Comparison of ENCODE assay signal across 8 cellular contexts in genomic region chr1:153976819-153977249, GRCh38. TPM values are rescaled to one million over a fixed set of nuclear protein-coding genes. Genes with fewer than 3 reads are reported as not detected.
A peak's percentile ranks its signal among the peaks of the same experiment; 100 is the strongest.
DNase-seq lines count a peak whose midpoint lies in the region; ATAC-seq and TF ChIP-seq lines count a peak whose summit lies in the region.

No MANE protein-coding gene starts in this region.

- no peak overlapping the region for H4K5ac ChIP-seq in mesendoderm (ENCODE audit: low read length)

- no peak overlapping the region for H2BK120ac ChIP-seq in mesendoderm (ENCODE audit: low read depth, low read length)

- TF ChIP-seq CTCF in 22Rv1 (IDR thresholded peaks at IDR 0.05): no peak
- no peak for TF ChIP-seq CTCF in HL-60 (IDR thresholded peaks at IDR 0.05; ENCODE audit: insufficient read depth, low read length)
- TF ChIP-seq CTCF in breast epithelium (IDR thresholded peaks at IDR 0.05): no peak

- peak overlapping the region; percentile 57 for H3K18ac ChIP-seq in mesendoderm (ENCODE audit: low read length)

- no peak overlapping the region for H3K23ac ChIP-seq in mesendoderm (ENCODE audit: low read length)

- peaks cover 11% of the 10 kb centered on the region for H3K79me2 ChIP-seq in mesendoderm (ENCODE audit: control insufficient read depth, insufficient read depth, low read length)

- H3K36me3 ChIP-seq in breast epithelium: no peaks in the 10 kb centered on the region
- peaks cover 9% of the 10 kb centered on the region for H3K36me3 ChIP-seq in mesendoderm (ENCODE audit: control insufficient read depth, insufficient read depth, low read length)

- no peak for ATAC-seq in HG03097 (IDR thresholded peaks at IDR 0.05; ENCODE audit: low FRiP score, unreplicated experiment)
- no peak for ATAC-seq in GM19328 (IDR thresholded peaks at IDR 0.05; ENCODE audit: unreplicated experiment)

- peak overlapping the region; percentile 55 for H3K4me2 ChIP-seq in mesendoderm (ENCODE audit: low read length)

- peak overlapping the region; percentile 85 for H3K9ac ChIP-seq in mesendoderm (ENCODE audit: low read length)

- H3K56ac ChIP-seq in mesendoderm (ENCODE audit: low read length): peak overlapping the region; percentile 88

- no peaks in the 10 kb centered on the region for H3K9me3 ChIP-seq in breast epithelium

- peak overlapping the region; percentile 77 for H3K4me3 ChIP-seq in HL-60 (replicated peaks; ENCODE audit: insufficient read depth, low read length)
- peak overlapping the region; percentile 73 to 83 (median 81) for H3K4me3 ChIP-seq in breast epithelium
- peak overlapping the region; percentile 93 for H3K4me3 ChIP-seq in mesendoderm (ENCODE audit: low read length)

- no peak overlapping the region for H3K4ac ChIP-seq in mesendoderm (ENCODE audit: low read depth, low read length)

- no peak for DNase-seq in HL-60 (ENCODE audit: low read depth in 1 of 2, low spot score in 1 of 2)
- DNase-seq in breast epithelium (ENCODE audit: low spot score in 2 of 2): no peak
- no peak for DNase-seq in mesendoderm
- no peak for DNase-seq in HPDE6-E6E7 (ENCODE audit: extremely low spot score)
- no peak for DNase-seq in GM19240 (ENCODE audit: insufficient read length, low spot score)

- H3K4me1 ChIP-seq in breast epithelium: peaks cover 0 to 5% of the 10 kb centered on the region in 2 donors
- H3K4me1 ChIP-seq in mesendoderm (ENCODE audit: control insufficient read depth, low read depth, low read length): no peaks in the 10 kb centered on the region

- peak overlapping the region; percentile 100 for H3K27ac ChIP-seq in 22Rv1
- H3K27ac ChIP-seq in HL-60 (replicated peaks): peak overlapping the region; percentile 86
- H3K27ac ChIP-seq in breast epithelium: peak overlapping the region; percentile 91 to 92
- H3K27ac ChIP-seq in mesendoderm (ENCODE audit: low read depth, low read length): peak overlapping the region; percentile 70

- H2BK15ac ChIP-seq in mesendoderm (replicated peaks; ENCODE audit: low read depth): no peak overlapping the region

- TF ChIP-seq POLR2A in breast epithelium (IDR thresholded peaks at IDR 0.05): no peak

- intact Hi-C loops in breast epithelium (cut with DNase I; ENCODE audit: low total_unique reads): loop anchor here (10.0 kb wide), 1 partner anchor 182 kb away; no protein-coding TSS in a partner anchor

- no peak overlapping the region for H2BK5ac ChIP-seq in mesendoderm (ENCODE audit: low read length)

- no peak overlapping the region for H4K8ac ChIP-seq in mesendoderm (ENCODE audit: low read depth, low read length)

- H3K27me3 ChIP-seq in HL-60 (ENCODE audit: insufficient read depth, poor library complexity, severe bottlenecking) (no peaks in the 10 kb centered on the region), breast epithelium (no peaks in the 10 kb centered on the region), mesendoderm (ENCODE audit: insufficient read depth, low read length, poor library complexity) (no peaks in the 10 kb centered on the region)

- H3K79me1 ChIP-seq in mesendoderm (ENCODE audit: low read length): peaks cover 3% of the 10 kb centered on the region

- no peak overlapping the region for H2AK5ac ChIP-seq in mesendoderm (ENCODE audit: low read length)

- WGBS in mesendoderm (ENCODE audit: extremely low coverage, insufficient coverage, low lambda C conversion rate): no CpG with 5 or more reads among the region's 16 CpGs

RNA-seq across cellular contexts. Expression of gene JTB, which starts 0.6 kb away (rescaled TPM):
- total RNA-seq in breast epithelium: 100 to 1,000 TPM; 237 to 315 (median 268) TPM
- polyA plus RNA-seq in mesendoderm (2013, experiment 1 of 2): 106 TPM
- 103 TPM for polyA plus RNA-seq in mesendoderm (2013, experiment 2 of 2)

RNA-seq across cellular contexts. Expression of gene CREB3L4, which starts 9.1 kb away (rescaled TPM):
- total RNA-seq in breast epithelium: 10 to 100 TPM; 10.6 to 80.5 (median 65.2) TPM
- 15.2 TPM for polyA plus RNA-seq in mesendoderm (2013, experiment 1 of 2)
- 13.7 TPM for polyA plus RNA-seq in mesendoderm (2013, experiment 2 of 2)

RNA-seq across cellular contexts. Expression of gene RAB13, which starts 9.3 kb away (rescaled TPM):
- total RNA-seq in breast epithelium: 10 to 100 TPM; 45.8 to 68.3 (median 62.6) TPM
- 270 TPM for polyA plus RNA-seq in mesendoderm (2013, experiment 1 of 2)
- polyA plus RNA-seq in mesendoderm (2013, experiment 2 of 2): 280 TPM

RNA-seq across cellular contexts. Expression of gene SLC39A1, which starts 13.5 kb away (rescaled TPM):
- total RNA-seq in breast epithelium: 100 to 1,000 TPM; 102 to 119 (median 111) TPM
- polyA plus RNA-seq in mesendoderm (2013, experiment 1 of 2): 162 TPM
- polyA plus RNA-seq in mesendoderm (2013, experiment 2 of 2): 160 TPM

RNA-seq across cellular contexts. Expression of gene RPS27, which starts 13.7 kb away (rescaled TPM):
- 1,000 to 10,000 TPM; 2,845 to 3,909 (median 3,226) TPM for total RNA-seq in breast epithelium
- 16,135 TPM for polyA plus RNA-seq in mesendoderm (2013, experiment 1 of 2)
- polyA plus RNA-seq in mesendoderm (2013, experiment 2 of 2): 16,181 TPM
